Comparison of ENCODE assay signal across 21 cellular contexts in genomic region chr1:232911027-232911599, GRCh38. TPM values are rescaled to one million over a fixed set of nuclear protein-coding genes. Genes with fewer than 3 reads are reported as not detected.
A peak's percentile ranks its signal among the peaks of the same experiment; 100 is the strongest.
DNase-seq lines count a peak whose midpoint lies in the region; ATAC-seq, FAIRE-seq and TF ChIP-seq lines count a peak whose summit lies in the region.
"Had no signal": no experiment of that assay in that cellular context is flagged by ENCODE, and none has a peak within 500 bp of the region (broad histone marks: within the 10 kb centered on the region; RNA-seq: fewer than 3 reads in every experiment).

No MANE protein-coding gene starts in this region.

- H3K27me3 Mint-ChIP-seq in activated T-cell treated with anti-CD3 and anti-CD28 coated beads, Interleukin-2, amount 50 U/mL, for 72 hours (ENCODE audit: low read depth), result peaks cover 5% of the 10 kb centered on the region
- H3K27me3 Mint-ChIP-seq in H9 (ENCODE audit: low read depth) (peaks cover 6% of the 10 kb centered on the region), neural progenitor cell (ENCODE audit: insufficient read depth, low read depth) (peaks cover 2% of the 10 kb centered on the region)
- no peaks in the 10 kb centered on the region for H3K27me3 Mint-ChIP-seq in activated T-helper 17 cell treated with anti-CD3 and anti-CD28 coated beads, Interleukin-2, amount 50 U/mL, for 72 hours

- no peaks in the 10 kb centered on the region for H3K36me3 ChIP-seq in neural progenitor cell
- H3K36me3 ChIP-seq: MG63 had no signal

- H2BK15ac ChIP-seq in H9 (ENCODE audit: low read depth, low read length), result no peak overlapping the region

- H2BK5ac ChIP-seq in H9 (ENCODE audit: insufficient read length, low read length), result no peak overlapping the region

- H3F3A ChIP-seq in neural progenitor cell (ENCODE audit: low read depth), result no peaks in the 10 kb centered on the region

- no peaks in the 10 kb centered on the region for H3K9me3 ChIP-seq in H9 (ENCODE audit: control insufficient read depth, low read depth, low read length)
- H3K9me3 ChIP-seq in neural progenitor cell (ENCODE audit: low read depth), result no peaks in the 10 kb centered on the region
- H3K9me3 ChIP-seq: MG63, SK-N-SH had no signal

- H3K14ac ChIP-seq in H9 (ENCODE audit: insufficient read depth, low read length), result no peak overlapping the region

- H3K9me3 Mint-ChIP-seq in activated T-cell treated with anti-CD3 and anti-CD28 coated beads, Interleukin-2, amount 50 U/mL, for 72 hours, result peaks cover 0 to 1% of the 10 kb centered on the region in 2 donors
- H3K9me3 Mint-ChIP-seq in H9 (no peaks in the 10 kb centered on the region), neural progenitor cell (peaks cover 5% of the 10 kb centered on the region)
- H3K9me3 Mint-ChIP-seq in activated T-helper 17 cell treated with anti-CD3 and anti-CD28 coated beads, Interleukin-2, amount 50 U/mL, for 72 hours, result peaks cover 4% of the 10 kb centered on the region
- H3K9me3 Mint-ChIP-seq: CD8-positive, alpha-beta memory T cell; IgD-negative memory B cell had no signal

- no peaks in the 10 kb centered on the region for H3K36me3 Mint-ChIP-seq in activated T-cell treated with anti-CD3 and anti-CD28 coated beads, Interleukin-2, amount 50 U/mL, for 72 hours (ENCODE audit: insufficient read depth in 2 of 2)
- no peaks in the 10 kb centered on the region for H3K36me3 Mint-ChIP-seq in H9 (ENCODE audit: insufficient read depth in 1 of 3, low read depth in 3 of 3)
- no peaks in the 10 kb centered on the region for H3K36me3 Mint-ChIP-seq in activated T-helper 17 cell treated with anti-CD3 and anti-CD28 coated beads, Interleukin-2, amount 50 U/mL, for 72 hours (ENCODE audit: low read depth)
- H3K36me3 Mint-ChIP-seq in neural progenitor cell, result no peaks in the 10 kb centered on the region
- H3K36me3 Mint-ChIP-seq: IgD-negative memory B cell had no signal

- no peak for FAIRE-seq in RCC 7860 (lab: Jason Lieb, UNC)
- FAIRE-seq: HTR-8/SVneo had no signal

- no peak overlapping the region for H3T11ph ChIP-seq in H9 (ENCODE audit: low read length)

- no peaks in the 10 kb centered on the region for H3K79me1 ChIP-seq in H9 (ENCODE audit: insufficient read depth, low read depth, low read length, poor library complexity, severe bottlenecking)

- no peak overlapping the region for H2AK5ac ChIP-seq in H9 (ENCODE audit: insufficient read length, low read length)

- H3K27ac ChIP-seq in H9 (ENCODE audit: insufficient read length, low read depth, low read length) (no peak overlapping the region), neural progenitor cell (no peak overlapping the region)

- no peak overlapping the region for H2AFZ ChIP-seq in H9 (ENCODE audit: low read length)
- H2AFZ ChIP-seq in neural progenitor cell (replicated peaks), result peak overlapping the region; percentile 9

- peak in 1 of 2 donors; percentile 45 for ATAC-seq in activated T-cell treated with anti-CD3 and anti-CD28 coated beads, Interleukin-2, amount 50 U/mL, for 72 hours (replicated peaks in 1 of 2)
- ATAC-seq in activated T-helper 17 cell treated with anti-CD3 and anti-CD28 coated beads, Interleukin-2, amount 50 U/mL, for 72 hours (replicated peaks), result peak; percentile 92

- H3K27me3 ChIP-seq in H9 (ENCODE audit: insufficient read depth, low read length) (no peaks in the 10 kb centered on the region), neural progenitor cell (no peaks in the 10 kb centered on the region)
- H3K27me3 ChIP-seq: MG63 had no signal

- H3K27ac Mint-ChIP-seq in activated T-cell treated with anti-CD3 and anti-CD28 coated beads, Interleukin-2, amount 50 U/mL, for 72 hours, result peak overlapping the region; percentile 35
- H3K27ac Mint-ChIP-seq in H9 (peak overlapping the region in 2 of 3 experiments; percentile 30 to 50; a peak in 3 of 7 replicates), neural progenitor cell (peak overlapping the region; percentile 44)
- no peak overlapping the region for H3K27ac Mint-ChIP-seq in activated T-helper 17 cell treated with anti-CD3 and anti-CD28 coated beads, Interleukin-2, amount 50 U/mL, for 72 hours
- H3K27ac Mint-ChIP-seq: CD8-positive, alpha-beta memory T cell; IgD-negative memory B cell had no signal

- no peak overlapping the region for H3K18ac ChIP-seq in H9 (ENCODE audit: insufficient read length, low read depth, low read length)

- H3K79me2 ChIP-seq in H9 (ENCODE audit: insufficient read depth, low read length) (no peaks in the 10 kb centered on the region), neural progenitor cell (ENCODE audit: low read depth) (no peaks in the 10 kb centered on the region)

- H3K4me1 Mint-ChIP-seq in activated T-cell treated with anti-CD3 and anti-CD28 coated beads, Interleukin-2, amount 50 U/mL, for 72 hours (ENCODE audit: low read depth), result peaks cover 30% of the 10 kb centered on the region
- H3K4me1 Mint-ChIP-seq in H9 (peaks cover 23 to 36% of the 10 kb centered on the region in 2 experiments), neural progenitor cell (peaks cover 16% of the 10 kb centered on the region)
- H3K4me1 Mint-ChIP-seq in activated T-helper 17 cell treated with anti-CD3 and anti-CD28 coated beads, Interleukin-2, amount 50 U/mL, for 72 hours, result peaks cover 15% of the 10 kb centered on the region
- H3K4me1 Mint-ChIP-seq: IgD-negative memory B cell had no signal

- no peak for DNase-seq in activated T-cell treated with anti-CD3 and anti-CD28 coated beads, Interleukin-2, amount 50 U/mL, for 72 hours
- DNase-seq in activated T-cell treated with anti-CD3 and anti-CD28 coated beads, Interleukin-2, amount 50 U/mL, for 48 hours, result no peak
- DNase-seq in H9 (peak; percentile 40), neural progenitor cell (ENCODE audit: low spot score) (no peak), NCI-H2107 (lab: John Stamatoyannopoulos, UW) (no peak), RCC 7860 (ENCODE audit: low spot score) (no peak), NCI-H187 (lab: John Stamatoyannopoulos, UW) (no peak)
- DNase-seq: C1 segment of cervical spinal cord; CD8-positive, alpha-beta memory T cell; DMS53; Karpas-422; MG63; NCI-H1092 treated with DMSO at 0.1 percent for 48 hours; NCI-H146; NCI-H2081; NCI-H446 treated with DMSO at 0.1 percent for 48 hours; SHP77 treated with DMSO at 0.1 percent for 48 hours; SK-N-SH had no signal

- H4K91ac ChIP-seq in H9 (ENCODE audit: insufficient read length, low read depth, low read length), result no peak overlapping the region

- H2BK12ac ChIP-seq in H9 (ENCODE audit: insufficient read length, low read depth, low read length), result no peak overlapping the region

- H3K4me2 ChIP-seq in H9 (ENCODE audit: insufficient read depth, insufficient read length, low read length) (no peak overlapping the region), neural progenitor cell (no peak overlapping the region)
- H3K4me2 ChIP-seq: SK-N-SH had no signal

- H4K8ac ChIP-seq in H9 (replicated peaks; ENCODE audit: insufficient read length, low read depth, low read length), result no peak overlapping the region

- H4K20me1 ChIP-seq in H9 (ENCODE audit: control insufficient read depth, insufficient read depth, insufficient read length) (no peaks in the 10 kb centered on the region), neural progenitor cell (ENCODE audit: low read depth) (no peaks in the 10 kb centered on the region)

- no peak overlapping the region for H3K9ac ChIP-seq in H9 (ENCODE audit: extremely low read depth, insufficient read length, low read length)
- H3K9ac ChIP-seq in neural progenitor cell, result no peak overlapping the region
- H3K9ac ChIP-seq: SK-N-SH had no signal

- no peak overlapping the region for H3K23ac ChIP-seq in H9 (ENCODE audit: insufficient read length, low read depth, low read length)

- peaks cover 3% of the 10 kb centered on the region; the same call in 1 of the 2 replicates for H3K4me1 ChIP-seq in H9 (ENCODE audit: insufficient read depth, low read length)
- peaks cover 7% of the 10 kb centered on the region for H3K4me1 ChIP-seq in neural progenitor cell

- WGBS in H9 (ENCODE audit: extremely low coverage, insufficient read length, low lambda C conversion rate), result 100% methylated on average over 1 of the region's 5 CpGs

- no peak overlapping the region for H2BK120ac ChIP-seq in H9 (ENCODE audit: low read depth, low read length, poor library complexity, severe bottlenecking)

- no peak overlapping the region for H3K4me3 ChIP-seq in neural progenitor cell
- H3K4me3 ChIP-seq: MG63 had no signal

- no peak overlapping the region for H3K4me3 Mint-ChIP-seq in activated T-cell treated with anti-CD3 and anti-CD28 coated beads, Interleukin-2, amount 50 U/mL, for 72 hours
- peak overlapping the region in 1 of 2 experiments; percentile 15; a peak in 1 of 5 replicates for H3K4me3 Mint-ChIP-seq in H9
- no peak overlapping the region for H3K4me3 Mint-ChIP-seq in activated T-helper 17 cell treated with anti-CD3 and anti-CD28 coated beads, Interleukin-2, amount 50 U/mL, for 72 hours
- no peak overlapping the region for H3K4me3 Mint-ChIP-seq in neural progenitor cell
- H3K4me3 Mint-ChIP-seq: IgD-negative memory B cell had no signal

- no peak overlapping the region for H4K5ac ChIP-seq in H9 (ENCODE audit: insufficient read length, low read depth, low read length)

- H2BK20ac ChIP-seq in H9 (ENCODE audit: low read depth, low read length, poor library complexity, severe bottlenecking), result no peak overlapping the region

- H3K23me2 ChIP-seq in H9 (ENCODE audit: insufficient read length, low read depth, low read length, poor library complexity, severe bottlenecking), result no peaks in the 10 kb centered on the region

- TF ChIP-seq CTCF in H9 (conservative IDR thresholded peaks at IDR 0.05) (no peak), neural progenitor cell (IDR thresholded peaks at IDR 0.05) (no peak)

- H3K4ac ChIP-seq in H9 (ENCODE audit: low read depth, low read length), result no peak overlapping the region

- H3K56ac ChIP-seq in H9 (ENCODE audit: insufficient read length, low read depth, low read length), result no peak overlapping the region

RNA-seq across cellular contexts. Expression of gene NTPCR, which starts 39.3 kb away (rescaled TPM):
- total RNA-seq in activated T-cell treated with anti-CD3 and anti-CD28 coated beads, Interleukin-2, amount 50 U/mL, for 72 hours, result 10 to 100 TPM; 20.9 to 50.5 TPM
- total RNA-seq in H9 (2021), result 87.4 and 92.3 TPM in 2 replicates
- 10 to 100 TPM; 40.9 to 53.0 TPM for total RNA-seq in activated T-helper 17 cell treated with anti-CD3 and anti-CD28 coated beads, Interleukin-2, amount 50 U/mL, for 72 hours
- total RNA-seq in neural progenitor cell (ENCODE audit: low replicate concordance), result 59.4 and 65.7 TPM in 2 replicates
